Comparison of ENCODE assay signal across 16 cellular contexts in genomic region chr7:114630186-114630824, GRCh38.
DNase-seq lines count a peak whose midpoint lies in the region; ATAC-seq, FAIRE-seq and TF ChIP-seq lines count a peak whose summit lies in the region.
"Had no signal": no experiment of that assay in that cellular context is flagged by ENCODE, and none has a peak within 500 bp of the region (broad histone marks: within the 10 kb centered on the region; RNA-seq: fewer than 3 reads in every experiment).

No MANE protein-coding gene starts in this region.

- H3K9ac ChIP-seq in HUES6 (ENCODE audit: low read length): no peak overlapping the region
- no peak overlapping the region for H3K9ac ChIP-seq in astrocyte (ENCODE audit: low read length)
- H3K9ac ChIP-seq: KMS-11 had no signal

- H3K27me3 ChIP-seq in HUES6 (ENCODE audit: control insufficient read depth, insufficient read depth, low read length) (no peaks in the 10 kb centered on the region), astrocyte (ENCODE audit: insufficient read depth, low read length) (no peaks in the 10 kb centered on the region), aorta (ENCODE audit: control insufficient read depth in 1 of 2, insufficient read depth in 2 of 2, low read length in 1 of 2) (no peaks in the 10 kb centered on the region)
- H3K27me3 ChIP-seq: upper lobe of left lung had no signal

- no peaks in the 10 kb centered on the region for H3K27me3 Mint-ChIP-seq in astrocyte (ENCODE audit: low read depth, unreplicated experiment)
- no peaks in the 10 kb centered on the region for H3K27me3 Mint-ChIP-seq in nephron progenitor cell (ENCODE audit: low read depth, poor library complexity)
- H3K27me3 Mint-ChIP-seq: activated CD8-positive, alpha-beta memory T cell treated with anti-CD3 and anti-CD28 coated beads, Interleukin-2, amount 10 ng/mL, durations not matched to agents 7 days and 5 days had no signal

- H3K4me2 ChIP-seq in astrocyte (ENCODE audit: low read length): no peak overlapping the region
- H3K4me2 ChIP-seq: KMS-11 had no signal

- H3K27ac Mint-ChIP-seq in astrocyte (ENCODE audit: unreplicated experiment) (no peak overlapping the region), nephron progenitor cell (peak overlapping the region; percentile 2)
- H3K27ac Mint-ChIP-seq: activated CD8-positive, alpha-beta memory T cell treated with anti-CD3 and anti-CD28 coated beads, Interleukin-2, amount 10 ng/mL, durations not matched to agents 7 days and 5 days had no signal

- no peak for ATAC-seq in aorta (ENCODE audit: low FRiP score)
- ATAC-seq: activated CD8-positive, alpha-beta memory T cell treated with anti-CD3 and anti-CD28 coated beads, Interleukin-2, amount 10 ng/mL, durations not matched to agents 7 days and 5 days had no signal

- H2AFZ ChIP-seq in astrocyte (ENCODE audit: low read depth, low read length): peak overlapping the region; percentile 44

- peak overlapping the region; percentile 6; the same call in 1 of the 2 replicates for H3K4me3 ChIP-seq in HUES6 (ENCODE audit: low read depth, low read length)
- no peak overlapping the region for H3K4me3 ChIP-seq in astrocyte (ENCODE audit: insufficient read depth, low read depth, low read length)
- no peak overlapping the region for H3K4me3 ChIP-seq in aorta (ENCODE audit: low read length in 2 of 2)
- H3K4me3 ChIP-seq: upper lobe of left lung had no signal

- H3K4me1 ChIP-seq in HUES6 (ENCODE audit: control insufficient read depth, insufficient read depth, low read length): peaks cover 26% of the 10 kb centered on the region
- no peaks in the 10 kb centered on the region for H3K4me1 ChIP-seq in astrocyte (ENCODE audit: insufficient read depth, low read length)
- no peaks in the 10 kb centered on the region for H3K4me1 ChIP-seq in aorta (ENCODE audit: control insufficient read depth in 1 of 2, insufficient read depth in 2 of 2, low read length in 2 of 2)
- H3K4me1 ChIP-seq: upper lobe of left lung had no signal

- H4K20me1 ChIP-seq in astrocyte (ENCODE audit: insufficient read depth, low read length): no peaks in the 10 kb centered on the region

- H3K36me3 ChIP-seq in HUES6 (ENCODE audit: control insufficient read depth, insufficient read depth, low read length): no peaks in the 10 kb centered on the region
- H3K36me3 ChIP-seq in astrocyte (ENCODE audit: insufficient read depth, low read length): no peaks in the 10 kb centered on the region
- peaks cover 0 to 8% of the 10 kb centered on the region in 2 donors for H3K36me3 ChIP-seq in aorta (ENCODE audit: control insufficient read depth in 1 of 2, insufficient read depth in 2 of 2, low read length in 1 of 2)
- H3K36me3 ChIP-seq: upper lobe of left lung had no signal

- DNase-seq in ELF-1 (ENCODE audit: low read depth, low spot score) (peak; percentile 50), astrocyte (ENCODE audit: low read depth) (no peak), nephron progenitor cell (no peak), NCI-H128 (lab: John Stamatoyannopoulos, UW; ENCODE audit: unreplicated experiment) (no peak), mucosa of gallbladder (ENCODE audit: low spot score) (no peak), RCC 7860 (ENCODE audit: low spot score) (no peak), aorta (no peak)
- DNase-seq: activated CD8-positive, alpha-beta memory T cell treated with anti-CD3 and anti-CD28 coated beads, Interleukin-2, amount 10 ng/mL, durations not matched to agents 7 days and 5 days; activated naive CD4-positive, alpha-beta T cell treated with Interleukin-2 at 50 U/mL for 16 hours; effector CD4-positive, alpha-beta T cell; islet precursor cell; NCI-H1694 treated with DMSO at 0.1 percent for 48 hours; upper lobe of left lung had no signal

- H3K27ac ChIP-seq in HUES6 (ENCODE audit: low read depth, low read length) (0 out of 2 replicates have a peak overlapping the region, but pooled peaks have one; percentile 11), astrocyte (ENCODE audit: low read depth, low read length) (no peak overlapping the region), aorta (ENCODE audit: low read depth in 1 of 2, low read length in 2 of 2) (no peak overlapping the region)
- H3K27ac ChIP-seq: KMS-11, upper lobe of left lung, VCaP had no signal

- H3K9me3 ChIP-seq in HUES6 (ENCODE audit: control insufficient read depth, insufficient read depth, low read depth, low read length) (no peaks in the 10 kb centered on the region), astrocyte (ENCODE audit: insufficient read depth, low read depth, low read length) (no peaks in the 10 kb centered on the region), aorta (ENCODE audit: control insufficient read depth, low read length) (no peaks in the 10 kb centered on the region)
- H3K9me3 ChIP-seq: upper lobe of left lung had no signal

- FAIRE-seq in astrocyte (lab: Jason Lieb, UNC): no peak
- FAIRE-seq in RCC 7860 (lab: Jason Lieb, UNC): no peak

- H3K9me3 Mint-ChIP-seq in astrocyte (ENCODE audit: unreplicated experiment) (no peaks in the 10 kb centered on the region), nephron progenitor cell (no peaks in the 10 kb centered on the region)

- intact Hi-C loops in aorta (cut with DNase I): no loop called here

- TF ChIP-seq CTCF in astrocyte (IDR thresholded peaks at IDR 0.05; ENCODE audit: insufficient read depth, low read depth, low read length) (no peak), nephron progenitor cell (IDR thresholded peaks at IDR 0.05) (no peak)

- H3K36me3 Mint-ChIP-seq in astrocyte (ENCODE audit: low read depth, unreplicated experiment) (no peaks in the 10 kb centered on the region), nephron progenitor cell (ENCODE audit: low read depth) (no peaks in the 10 kb centered on the region)
- H3K36me3 Mint-ChIP-seq: activated CD8-positive, alpha-beta memory T cell treated with anti-CD3 and anti-CD28 coated beads, Interleukin-2, amount 10 ng/mL, durations not matched to agents 7 days and 5 days had no signal

- H3K4me1 Mint-ChIP-seq in astrocyte (ENCODE audit: low read depth, unreplicated experiment) (no peaks in the 10 kb centered on the region), nephron progenitor cell (peaks cover 10% of the 10 kb centered on the region)
- H3K4me1 Mint-ChIP-seq: activated CD8-positive, alpha-beta memory T cell treated with anti-CD3 and anti-CD28 coated beads, Interleukin-2, amount 10 ng/mL, durations not matched to agents 7 days and 5 days had no signal

- WGBS in aorta, 2 donors: 64 to 72% methylated on average over 7 of the region's 7 CpGs

- H3K79me2 ChIP-seq in astrocyte (ENCODE audit: insufficient read depth, low read length): no peaks in the 10 kb centered on the region

- H3K4me3 Mint-ChIP-seq in astrocyte (ENCODE audit: unreplicated experiment) (no peak overlapping the region), nephron progenitor cell (no peak overlapping the region)
- H3K4me3 Mint-ChIP-seq: activated CD8-positive, alpha-beta memory T cell treated with anti-CD3 and anti-CD28 coated beads, Interleukin-2, amount 10 ng/mL, durations not matched to agents 7 days and 5 days had no signal
